In genomic region chr1:201648066-201648910, GRCh38 we compare ENCODE assay signal across 8 cellular contexts.
DNase-seq lines count a peak whose midpoint lies in the region; ATAC-seq and TF ChIP-seq lines count a peak whose summit lies in the region.

No MANE protein-coding gene starts in this region.

- H2AFZ ChIP-seq in hepatocyte = peak overlapping the region; percentile 26

- H3K9me3 ChIP-seq in MG63 (no peaks in the 10 kb centered on the region), hepatocyte (ENCODE audit: low read depth) (no peaks in the 10 kb centered on the region), gastrocnemius medialis (no peaks in the 10 kb centered on the region)

- in situ Hi-C loops in gastrocnemius medialis (cut with MboI; ENCODE audit: low sequenced_read_pairs in 4 of 4) = no loop called here

- no peaks in the 10 kb centered on the region for H3K27me3 ChIP-seq in MG63
- H3K27me3 ChIP-seq in hepatocyte = peaks cover 31% of the 10 kb centered on the region
- H3K27me3 ChIP-seq in gastrocnemius medialis = peaks cover 12 to 25% (median 21%) of the 10 kb centered on the region in 3 donors

- intact Hi-C loops in gastrocnemius medialis (cut with DNase I; ENCODE audit: low total_unique reads) = loop anchor here (5.0 kb wide), 1 partner anchor 49 kb away; no protein-coding TSS in a partner anchor

- peak in 1 of 2 donors; percentile 26 for ATAC-seq in gastrocnemius medialis
- no peak for ATAC-seq in GM18867 (IDR thresholded peaks at IDR 0.05; ENCODE audit: unreplicated experiment)

- TF ChIP-seq CTCF in hepatocyte (IDR thresholded peaks at IDR 0.05; ENCODE audit: poor library complexity) (no peak), gastrocnemius medialis (IDR thresholded peaks at IDR 0.05 in 4 of 5, conservative IDR thresholded peaks at IDR 0.05 in 1 of 5) (no peak)

- TF ChIP-seq POLR2A in gastrocnemius medialis (IDR thresholded peaks at IDR 0.05) = no peak

- peak overlapping the region; percentile 89 for H3K27ac ChIP-seq in hepatocyte
- H3K27ac ChIP-seq in gastrocnemius medialis = peak overlapping the region in 3 of 4 donors; percentile 40 to 63 (median 53)

- H3K9me2 ChIP-seq in hepatocyte (replicated peaks; ENCODE audit: insufficient read depth) = no peaks in the 10 kb centered on the region

- H3K4me1 ChIP-seq in hepatocyte (ENCODE audit: insufficient read depth) (peaks cover 29% of the 10 kb centered on the region), gastrocnemius medialis (peaks cover 20 to 30% of the 10 kb centered on the region in 2 donors)

- H3K4me3 ChIP-seq in MG63 (peak overlapping the region; percentile 78), hepatocyte (peak overlapping the region; percentile 39), gastrocnemius medialis (peak overlapping the region; percentile 48 to 62 (median 58))

- H4K20me1 ChIP-seq in hepatocyte (ENCODE audit: insufficient read depth, poor library complexity, severe bottlenecking) = no peaks in the 10 kb centered on the region

- under 1% methylated on average over 49 of the region's 82 CpGs for WGBS in hepatocyte (ENCODE audit: low lambda C conversion rate, missing lambda C conversion rate)

- H3K36me3 ChIP-seq in MG63 (peaks cover 63% of the 10 kb centered on the region), hepatocyte (replicated peaks; ENCODE audit: insufficient read depth, low read depth) (no peaks in the 10 kb centered on the region), gastrocnemius medialis (no peaks in the 10 kb centered on the region)

- peak overlapping the region; percentile 94 for H3K4me2 ChIP-seq in hepatocyte

- peaks cover 19% of the 10 kb centered on the region for H3K79me2 ChIP-seq in hepatocyte

- DNase-seq in D341Med (ENCODE audit: low spot score) (peak; percentile 83), MG63 (peak; percentile 84), anterior cingulate cortex (lab: John Stamatoyannopoulos, UW) (peak in 50 of 58 donors; percentile 20 to 75 (median 52)), hepatocyte (ENCODE audit: low spot score) (peak; percentile 77), gastrocnemius medialis (no peak), AML-193 (lab: John Stamatoyannopoulos, UW) (no peak), SIG-M5 treated with dmso at 0.1 percent for 504 hours (lab: John Stamatoyannopoulos, UW; ENCODE audit: unreplicated experiment) (no peak)

Comparison
In these comparisons a context has a peak if more than half of its experiments do, and no peak if none do; other contexts are left out.
1. DNase-seq: peak in D341Med (single experiment), MG63 (single experiment), anterior cingulate cortex (50 of 58) and hepatocyte (single experiment); none in gastrocnemius medialis (0 of 2), AML-193 (0 of 2) and SIG-M5 treated with dmso at 0.1 percent for 504 hours (single experiment).
2. Peak in every context shown above with its lines, with median percentiles within 50 percentile points of each other: H3K4me3 ChIP-seq.